ENCODE assay signal across 7 cellular contexts in the genomic region with DNA sequence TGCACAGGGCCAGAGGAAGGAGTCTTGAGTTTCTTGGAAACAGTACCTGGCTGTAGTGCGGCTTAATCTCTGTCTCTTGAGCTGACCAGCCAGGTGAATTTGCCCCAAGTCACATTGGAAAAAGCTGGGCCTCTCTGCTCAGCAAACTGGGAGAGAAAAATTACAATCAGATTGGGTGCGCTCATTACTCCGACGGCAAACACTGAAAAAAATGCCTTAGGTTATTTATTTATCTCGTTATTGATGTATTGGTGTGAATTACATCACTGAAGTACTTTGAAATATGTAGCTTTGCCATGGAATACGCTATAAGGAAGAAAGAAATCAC.
A peak's percentile ranks its signal among the peaks of the same experiment; 100 is the strongest.
DNase-seq lines count a peak whose midpoint lies in the region; ATAC-seq, FAIRE-seq and TF ChIP-seq lines count a peak whose summit lies in the region.
"Not testable (repeated sequence)": the region's sequence is repeated elsewhere in the genome, so short reads cannot be mapped to it uniquely, and the experiment has no call there.

No MANE protein-coding gene starts in this region.

- DNase-seq in activated CD4-positive, alpha-beta T cell treated with anti-CD3 and anti-CD28 coated beads, Interleukin-2, amount 10 ng/mL, durations not matched to agents 24 days and 14 days, result peak; percentile 54
- DNase-seq in endodermal cell (peak; percentile 31), right atrium auricular region (ENCODE audit: low spot score) (peak; percentile 50), spleen (peak; percentile 44), vagina (ENCODE audit: extremely low spot score in 2 of 2) (peak; percentile 86 to 97)
- DNase-seq in HepG2 (ENCODE audit: low spot score), result not testable (repeated sequence)

- FAIRE-seq in HepG2 (lab: Jason Lieb, UNC), result not testable (repeated sequence)

- in situ Hi-C loops in HepG2 (cut with HindIII; ENCODE audit: extremely low pct_ligation_motif_present, low pct_unique_long_range_greater_than_20kb), result not testable (repeated sequence)

- not testable (repeated sequence) for H3K4me3 Mint-ChIP-seq in activated CD4-positive, alpha-beta T cell treated with anti-CD3 and anti-CD28 coated beads, Interleukin-2, amount 10 ng/mL, durations not matched to agents 24 days and 14 days; endodermal cell

- not testable (repeated sequence) for H3K4me1 Mint-ChIP-seq in activated CD4-positive, alpha-beta T cell treated with anti-CD3 and anti-CD28 coated beads, Interleukin-2, amount 10 ng/mL, durations not matched to agents 24 days and 14 days; endodermal cell

- not testable (repeated sequence) for H2AFZ ChIP-seq in HepG2 (ENCODE audit: low read length)

- CTCF ChIA-PET in HepG2 (lab: Yijun Ruan, JAX; ENCODE audit: low intra/inter-chr PET ratio, low total read pairs), result not testable (repeated sequence)

- H3K9me3 ChIP-seq in HUES64 (ENCODE audit: insufficient read depth, low read depth, low read length) (peaks cover 94% of the 10 kb centered on the region), endodermal cell (ENCODE audit: control insufficient read depth, low read length) (peaks cover 85% of the 10 kb centered on the region), right atrium auricular region (peaks cover 0 to 54% of the 10 kb centered on the region in 2 donors), HepG2 (ENCODE audit: low read length) (peaks cover 96% of the 10 kb centered on the region), spleen (peaks cover 2 to 96% (median 90%) of the 10 kb centered on the region in 8 donors), vagina (peaks cover 31% of the 10 kb centered on the region)

- not testable (repeated sequence) for TF ChIP-seq RAD21 in HepG2 (CRISPR knock-in tag; IDR thresholded peaks at IDR 0.05)

- not testable (repeated sequence) for BruUV-seq in HepG2 (replicated peaks; lab: Mats Ljungman, UMichigan)

- H3K27me3 ChIP-seq in HUES64 (ENCODE audit: insufficient read depth, low read length); endodermal cell (ENCODE audit: control insufficient read depth, insufficient read depth, low read length, poor library complexity, severe bottlenecking); right atrium auricular region; HepG2 (ENCODE audit: control insufficient read depth in 1 of 2, insufficient read depth in 2 of 2, low read length in 2 of 2); spleen (replicated peaks in 1 of 7); vagina: not testable (repeated sequence)

- H3K4me3 ChIP-seq in HUES64 (ENCODE audit: low read length) (peak overlapping the region; percentile 4; the same call in 1 of the 2 replicates), endodermal cell (ENCODE audit: low read length) (peak overlapping the region; percentile 1)
- H3K4me3 ChIP-seq in right atrium auricular region; HepG2 (replicated peaks in 1 of 3; ENCODE audit: insufficient read depth in 1 of 3, low read depth in 2 of 3, low read length in 3 of 3); spleen; vagina: not testable (repeated sequence)

- H3K36me3 Mint-ChIP-seq in activated CD4-positive, alpha-beta T cell treated with anti-CD3 and anti-CD28 coated beads, Interleukin-2, amount 10 ng/mL, durations not matched to agents 24 days and 14 days (ENCODE audit: low read depth), result peaks cover 10% of the 10 kb centered on the region
- peaks cover 15% of the 10 kb centered on the region for H3K36me3 Mint-ChIP-seq in endodermal cell (ENCODE audit: low read depth)

- not testable (repeated sequence) for TF ChIP-seq POLR2A in HepG2 (IDR thresholded peaks at IDR 0.05; ENCODE audit: insufficient read depth in 1 of 2, low read depth in 2 of 2, low read length in 2 of 2); spleen (IDR thresholded peaks at IDR 0.05); vagina (IDR thresholded peaks at IDR 0.05)

- not testable (repeated sequence) for H3K9ac ChIP-seq in HUES64 (ENCODE audit: low read depth, low read length); endodermal cell (ENCODE audit: extremely low read depth, low read length, poor library complexity, severe bottlenecking); HepG2 (ENCODE audit: insufficient read depth, low read depth, low read length)

- ATAC-seq in HepG2, result peak; percentile 19; the same call in 2 of the 3 replicates

- not testable (repeated sequence) for H3K4me1 ChIP-seq in HUES64 (ENCODE audit: insufficient read depth, low read length); endodermal cell (ENCODE audit: control insufficient read depth, insufficient read depth, low read length); right atrium auricular region; HepG2 (ENCODE audit: insufficient read depth, low read length); spleen; vagina

- not testable (repeated sequence) for TF ChIP-seq EP300 in HepG2 (IDR thresholded peaks at IDR 0.05; ENCODE audit: low read depth in 2 of 2, low read length in 2 of 2); HepG2 (CRISPR knock-in tag; IDR thresholded peaks at IDR 0.05; ENCODE audit: borderline replicate concordance)

- not testable (repeated sequence) for H3K4me2 ChIP-seq in HepG2 (ENCODE audit: low read depth, low read length)

- H3K27ac ChIP-seq in HUES64 (ENCODE audit: low read depth, low read length); endodermal cell (ENCODE audit: low read depth, low read length); right atrium auricular region; HepG2 (ENCODE audit: extremely low read length, insufficient read depth, low read length); spleen; vagina: not testable (repeated sequence)

- POLR2A ChIA-PET in HepG2 (lab: Yijun Ruan, JAX), result not testable (repeated sequence)

- not testable (repeated sequence) for H3K27me3 Mint-ChIP-seq in activated CD4-positive, alpha-beta T cell treated with anti-CD3 and anti-CD28 coated beads, Interleukin-2, amount 10 ng/mL, durations not matched to agents 24 days and 14 days; endodermal cell (ENCODE audit: insufficient read depth)

- not testable (repeated sequence) for H3K79me2 ChIP-seq in HepG2 (ENCODE audit: insufficient read depth, low read length)

- H3K9me3 Mint-ChIP-seq in activated CD4-positive, alpha-beta T cell treated with anti-CD3 and anti-CD28 coated beads, Interleukin-2, amount 10 ng/mL, durations not matched to agents 24 days and 14 days, result peaks cover 50% of the 10 kb centered on the region
- peaks cover 98% of the 10 kb centered on the region for H3K9me3 Mint-ChIP-seq in endodermal cell

- H4K20me1 ChIP-seq in HepG2 (ENCODE audit: insufficient read depth, low read length), result not testable (repeated sequence)

- not testable (repeated sequence) for H3K27ac Mint-ChIP-seq in activated CD4-positive, alpha-beta T cell treated with anti-CD3 and anti-CD28 coated beads, Interleukin-2, amount 10 ng/mL, durations not matched to agents 24 days and 14 days; endodermal cell

- H3K36me3 ChIP-seq in HUES64 (ENCODE audit: insufficient read depth, low read length); endodermal cell (ENCODE audit: control insufficient read depth, insufficient read depth, low read length); right atrium auricular region; HepG2 (replicated peaks in 1 of 2; ENCODE audit: control insufficient read depth in 1 of 2, insufficient read depth in 2 of 2, low read length in 2 of 2); spleen; vagina: not testable (repeated sequence)

- intact Hi-C loops in activated CD4-positive, alpha-beta T cell treated with anti-CD3 and anti-CD28 coated beads, Interleukin-2, amount 10 ng/mL, durations not matched to agents 24 days and 14 days (cut with micrococcal nuclease); HepG2 (cut with micrococcal nuclease; ENCODE audit: unreplicated experiment); spleen (cut with DNase I; ENCODE audit: low total_unique reads); vagina (cut with DNase I): not testable (repeated sequence)

- WGBS in HUES64, result 57% methylated on average over 6 of the region's 6 CpGs
- WGBS in endodermal cell (ENCODE audit: insufficient coverage in 1 of 2, insufficient read length in 1 of 2), 2 experiments, result 41 to 61% methylated on average over 6 of the region's 6 CpGs
- 17% methylated on average over 6 of the region's 6 CpGs for WGBS in HepG2 (ENCODE audit: low lambda C conversion rate)
- WGBS in spleen, 5 donors, result 51 to 56% (median 53%) methylated on average over 6 of the region's 6 CpGs

- TF ChIP-seq CTCF in endodermal cell (conservative IDR thresholded peaks at IDR 0.05); right atrium auricular region (IDR thresholded peaks at IDR 0.05); HepG2 (CRISPR knock-in tag; IDR thresholded peaks at IDR 0.05); spleen (IDR thresholded peaks at IDR 0.05 in 8 of 11, conservative IDR thresholded peaks at IDR 0.05 in 3 of 11); vagina (IDR thresholded peaks at IDR 0.05): not testable (repeated sequence)
